In genomic region chr2:85844486-85844885, GRCh38 we compare ENCODE assay signal across 20 cellular contexts.
"Had no signal": no experiment of that assay in that cellular context is flagged by ENCODE, and none has a peak within 500 bp of the region (broad histone marks: within the 10 kb centered on the region; RNA-seq: fewer than 3 reads in every experiment).

No MANE protein-coding gene starts in this region.

- H3K9me3 Mint-ChIP-seq: activated naive CD4-positive, alpha-beta T cell treated with anti-CD3 and anti-CD28 coated beads, Interleukin-2, amount 50 U/mL, for 24 hours had no signal

- H3K4me3 Mint-ChIP-seq: activated B cell treated with CpG ODN at 0.5 μM for 24 hours; activated naive CD4-positive, alpha-beta T cell treated with anti-CD3 and anti-CD28 coated beads, Interleukin-2, amount 50 U/mL, for 24 hours; T-helper 2 cell treated with Interferon-gamma antibody and Interleukin-4, amounts not matched to agents 5 μg/mL and 100 μg/mL, for 36 hours had no signal

- H3K27me3 Mint-ChIP-seq: activated B cell treated with CpG ODN at 0.5 μM for 24 hours; activated naive CD4-positive, alpha-beta T cell treated with anti-CD3 and anti-CD28 coated beads, Interleukin-2, amount 50 U/mL, for 24 hours; progenitor cell of endocrine pancreas had no signal

- H3K27ac Mint-ChIP-seq: activated B cell treated with CpG ODN at 0.5 μM for 24 hours; activated naive CD4-positive, alpha-beta T cell treated with anti-CD3 and anti-CD28 coated beads, Interleukin-2, amount 50 U/mL, for 24 hours; progenitor cell of endocrine pancreas; T-helper 2 cell treated with Interferon-gamma antibody and Interleukin-4, amounts not matched to agents 5 μg/mL and 100 μg/mL, for 36 hours had no signal

- H3K4me3 ChIP-seq: adrenal gland, esophagus squamous epithelium, skin epidermis, tibial artery, uterus had no signal

- DNase-seq: activated B cell treated with CpG ODN at 0.5 μM for 24 hours; activated CD4-positive, alpha-beta T cell treated with anti-CD3 and anti-CD28 coated beads for 48 hours; activated gamma-delta T cell; dermis blood vessel endothelial cell; effector memory CD4-positive, alpha-beta T cell; esophagus squamous epithelium; foreskin keratinocyte; glutamatergic neuron; hippocampal formation; islet precursor cell; midbrain; stimulated activated naive CD8-positive, alpha-beta T cell treated with anti-CD3 and anti-CD28 coated beads, Interleukin-15, Interleukin-2, amounts not matched to agents 100 U/mL and 50 U/mL, for 24 hours; substantia nigra; tibial artery; uterus had no signal
